Comparison of ENCODE assay signal across 20 cellular contexts in the genomic region with DNA sequence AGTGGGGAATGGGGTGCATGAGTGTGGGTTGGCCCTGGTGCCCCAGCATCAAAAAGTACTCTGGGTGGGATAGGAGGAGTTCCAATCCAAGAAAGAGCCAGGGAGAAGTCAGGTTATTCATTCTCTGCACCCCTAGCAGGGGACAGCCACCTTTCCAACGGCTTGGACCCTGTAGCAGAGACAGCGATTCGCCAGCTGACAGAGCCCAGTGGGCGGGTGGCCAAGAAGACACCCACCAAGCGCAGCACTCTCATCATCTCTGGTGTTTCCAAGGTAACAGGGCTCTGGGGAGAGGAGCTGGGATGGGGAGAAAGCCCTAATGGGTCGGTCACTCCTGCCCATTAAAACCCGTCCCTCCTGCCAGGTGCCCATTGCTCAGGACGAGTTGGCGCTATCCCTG. TPM values are rescaled to one million over a fixed set of nuclear protein-coding genes. Genes with fewer than 3 reads are reported as not detected.
"Had no signal": no experiment of that assay in that cellular context is flagged by ENCODE, and none has a peak within 500 bp of the region (broad histone marks: within the 10 kb centered on the region; RNA-seq: fewer than 3 reads in every experiment).

No MANE protein-coding gene starts in this region.

- ATAC-seq: activated CD8-positive, alpha-beta memory T cell treated with anti-CD3 and anti-CD28 coated beads, Interleukin-2, amount 10 ng/mL, durations not matched to agents 7 days and 5 days; gastrocnemius medialis; left lobe of liver; SK-N-SH treated with all-trans-retinoic acid at 6 μM for 48 hours; stimulated activated naive CD8-positive, alpha-beta T cell treated with anti-CD3 and anti-CD28 coated beads, Interleukin-15, Interleukin-2, amounts not matched to agents 100 U/mL and 50 U/mL, for 24 hours had no signal

- H3K9me3 ChIP-seq: ascending aorta, colonic mucosa, gastrocnemius medialis, tibial nerve had no signal

- H3K9me3 Mint-ChIP-seq: central memory CD8-positive, alpha-beta T cell; mesothelial cell of epicardium; nephron progenitor cell had no signal

- H3K4me3 Mint-ChIP-seq: activated CD8-positive, alpha-beta memory T cell treated with anti-CD3 and anti-CD28 coated beads, Interleukin-2, amount 10 ng/mL, durations not matched to agents 7 days and 5 days; central memory CD8-positive, alpha-beta T cell; mesothelial cell of epicardium; nephron progenitor cell had no signal

- FAIRE-seq: endometrium, keratinocyte, urothelium cell line had no signal

- H3K27me3 Mint-ChIP-seq: activated CD8-positive, alpha-beta memory T cell treated with anti-CD3 and anti-CD28 coated beads, Interleukin-2, amount 10 ng/mL, durations not matched to agents 7 days and 5 days; central memory CD8-positive, alpha-beta T cell had no signal

- H3K27ac Mint-ChIP-seq: mesothelial cell of epicardium, nephron progenitor cell had no signal

- H3K4me1 ChIP-seq: colonic mucosa had no signal

- H3K4me3 ChIP-seq: ascending aorta, colonic mucosa, gastrocnemius medialis, tibial nerve had no signal

- DNase-seq: activated CD4-positive, CD25-positive, alpha-beta regulatory T cell; activated CD8-positive, alpha-beta memory T cell treated with anti-CD3 and anti-CD28 coated beads, Interleukin-2, amount 10 ng/mL, durations not matched to agents 7 days and 5 days; activated effector memory CD4-positive, alpha-beta T cell treated with Interleukin-2 at 50 U/mL for 16 hours; colonic mucosa; gastrocnemius medialis; nephron progenitor cell; occipital lobe; stimulated activated naive CD8-positive, alpha-beta T cell treated with anti-CD3 and anti-CD28 coated beads, Interleukin-15, Interleukin-2, amounts not matched to agents 100 U/mL and 50 U/mL, for 24 hours; T-helper 1 cell; T1000 had no signal

- H3K27ac ChIP-seq: ascending aorta, colonic mucosa, gastrocnemius medialis, tibial nerve had no signal

- H3K27me3 ChIP-seq: ascending aorta, colonic mucosa, gastrocnemius medialis, tibial nerve had no signal

RNA-seq across cellular contexts. Expression of gene ABCG4, which starts 35.1 kb away (rescaled TPM):
- total RNA-seq: activated CD8-positive, alpha-beta memory T cell treated with anti-CD3 and anti-CD28 coated beads, Interleukin-2, amount 10 ng/mL, durations not matched to agents 7 days and 5 days; ascending aorta; gastrocnemius medialis; lung microvascular endothelial cell had no signal
